Comparison of ENCODE assay signal across 11 cellular contexts in the genomic region with DNA sequence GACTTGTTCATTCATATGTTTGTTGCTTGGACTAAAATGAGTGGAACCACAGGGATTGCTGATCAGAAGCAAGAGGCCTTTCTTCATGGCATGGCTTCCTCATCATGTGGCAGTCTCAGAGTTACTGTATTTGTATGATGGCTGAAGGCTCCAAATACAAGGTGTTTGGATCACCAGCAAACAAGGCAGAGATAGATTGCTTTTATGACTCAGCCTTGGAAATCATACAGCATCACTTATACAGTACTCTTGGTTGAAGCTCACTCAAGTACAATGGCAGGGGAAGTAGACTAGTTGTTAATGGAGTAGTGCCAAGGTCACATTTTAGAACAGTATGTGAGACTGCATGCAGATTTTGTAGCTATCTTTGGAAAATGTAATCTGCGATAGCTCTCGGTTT. TPM values are rescaled to one million over a fixed set of nuclear protein-coding genes. Genes with fewer than 3 reads are reported as not detected.
A peak's percentile ranks its signal among the peaks of the same experiment; 100 is the strongest.
DNase-seq lines count a peak whose midpoint lies in the region; ATAC-seq and TF ChIP-seq lines count a peak whose summit lies in the region.
"Had no signal": no experiment of that assay in that cellular context is flagged by ENCODE, and none has a peak within 500 bp of the region (broad histone marks: within the 10 kb centered on the region; RNA-seq: fewer than 3 reads in every experiment).

No MANE protein-coding gene starts in this region.

- TF ChIP-seq CTCF in astrocyte of the spinal cord (IDR thresholded peaks at IDR 0.05; ENCODE audit: low read depth, low read length), result no peak
- TF ChIP-seq CTCF in right lobe of liver (IDR thresholded peaks at IDR 0.05), result no peak
- TF ChIP-seq CTCF in ascending aorta (IDR thresholded peaks at IDR 0.05), result no peak

- H3K36me3 ChIP-seq in CD4-positive, alpha-beta memory T cell (ENCODE audit: insufficient read depth, low read length), result peaks cover 14% of the 10 kb centered on the region
- H3K36me3 ChIP-seq in right lobe of liver (peaks cover 0 to 20% (median 5%) of the 10 kb centered on the region in 4 donors), ascending aorta (peaks cover 12 to 14% of the 10 kb centered on the region in 2 donors)

- no peaks in the 10 kb centered on the region for H3K27me3 Mint-ChIP-seq in CD4-positive, alpha-beta memory T cell

- POLR2A ChIA-PET in CD4-positive, alpha-beta memory T cell (lab: Charles Lee; ENCODE audit: partially characterized antibody), result no interaction called here

- peak overlapping the region in 3 of 8 donors; percentile 23 to 42 (median 41) for H3K4me3 Mint-ChIP-seq in CD4-positive, alpha-beta memory T cell

- H3K27ac Mint-ChIP-seq in CD4-positive, alpha-beta memory T cell, result peak overlapping the region in 6 of 7 donors; percentile 1 to 48 (median 26)

- peaks cover 38 to 76% (median 59%) of the 10 kb centered on the region in 4 donors for H3K4me1 Mint-ChIP-seq in CD4-positive, alpha-beta memory T cell

- H3K27me3 ChIP-seq in CD4-positive, alpha-beta memory T cell (ENCODE audit: insufficient read depth, low read length), result no peaks in the 10 kb centered on the region
- H3K27me3 ChIP-seq in right lobe of liver, result no peaks in the 10 kb centered on the region
- no peaks in the 10 kb centered on the region for H3K27me3 ChIP-seq in ascending aorta
- H3K27me3 ChIP-seq: sigmoid colon had no signal

- TF ChIP-seq POLR2A in right lobe of liver (IDR thresholded peaks at IDR 0.05), result no peak

- peaks cover 57% of the 10 kb centered on the region for H3K4me1 ChIP-seq in CD4-positive, alpha-beta memory T cell (ENCODE audit: insufficient read depth, low read length)
- H3K4me1 ChIP-seq in right lobe of liver (peaks cover 0 to 13% (median 7%) of the 10 kb centered on the region in 4 donors), ascending aorta (peaks cover 0 to 6% of the 10 kb centered on the region in 2 donors)

- CTCF ChIA-PET in CD4-positive, alpha-beta memory T cell (lab: Charles Lee; ENCODE audit: partially characterized antibody), result interaction anchor here (1.1 to 2.3 kb wide), 5 partner anchors 8 to 71 kb away, joined by 3 to 8 read pairs (median 5); a partner anchor contains a TSS

- intact Hi-C loops in CD4-positive, alpha-beta memory T cell (cut with micrococcal nuclease), result no loop called here
- intact Hi-C loops in right lobe of liver (cut with DNase I) (no loop called here), ascending aorta (cut with DNase I) (no loop called here)

- ATAC-seq in HG03095 (IDR thresholded peaks at IDR 0.05; ENCODE audit: unreplicated experiment) (peak; percentile 40), right lobe of liver (peak; percentile 58 to 70 (median 66)), GM19397 (IDR thresholded peaks at IDR 0.05; ENCODE audit: unreplicated experiment) (no peak), HG03442 (IDR thresholded peaks at IDR 0.05; ENCODE audit: unreplicated experiment) (no peak), HG03571 (IDR thresholded peaks at IDR 0.05; ENCODE audit: unreplicated experiment) (no peak)

- in situ Hi-C loops in astrocyte of the spinal cord (cut with HindIII; ENCODE audit: low sequenced_read_pairs), result no loop called here

- H3K4me3 ChIP-seq in CD4-positive, alpha-beta memory T cell (ENCODE audit: low read length in 2 of 2), result no peak overlapping the region
- H3K4me3 ChIP-seq in astrocyte of the spinal cord (ENCODE audit: low read depth, low read length) (no peak overlapping the region), right lobe of liver (no peak overlapping the region), ascending aorta (no peak overlapping the region)
- H3K4me3 ChIP-seq: sigmoid colon had no signal

- WGBS in right lobe of liver (ENCODE audit: insufficient coverage, low coverage, low lambda C conversion rate, missing lambda C conversion rate), result 35% methylated on average over 2 of the region's 2 CpGs

- H3K9me3 Mint-ChIP-seq in CD4-positive, alpha-beta memory T cell, result no peaks in the 10 kb centered on the region

- H3K9me3 ChIP-seq in CD4-positive, alpha-beta memory T cell (ENCODE audit: control insufficient read depth in 1 of 2, low read length in 2 of 2), result no peaks in the 10 kb centered on the region
- H3K9me3 ChIP-seq in right lobe of liver (no peaks in the 10 kb centered on the region), ascending aorta (no peaks in the 10 kb centered on the region)
- H3K9me3 ChIP-seq: sigmoid colon had no signal

- H3K36me3 Mint-ChIP-seq in CD4-positive, alpha-beta memory T cell, result peaks cover 19 to 52% of the 10 kb centered on the region in 2 donors

- H3K27ac ChIP-seq in CD4-positive, alpha-beta memory T cell (ENCODE audit: low read depth, low read length), result no peak overlapping the region
- H3K27ac ChIP-seq in right lobe of liver (no peak overlapping the region), ascending aorta (no peak overlapping the region)
- H3K27ac ChIP-seq: sigmoid colon had no signal

- no peak for DNase-seq in CD4-positive, alpha-beta memory T cell
- DNase-seq in astrocyte of the spinal cord (ENCODE audit: low read depth, low spot score) (peak; percentile 72), right lobe of liver (no peak), ascending aorta (ENCODE audit: low spot score in 2 of 2) (no peak)
- DNase-seq: activated CD4-positive, alpha-beta T cell treated with anti-CD3 and anti-CD28 coated beads for 1 hour; NCI-H187; sigmoid colon had no signal

RNA-seq across cellular contexts. Expression of a gene that starts 16.6 kb away (rescaled TPM):
- 100 to 1,000 TPM; 160 to 176 TPM for total RNA-seq in CD4-positive, alpha-beta memory T cell
- polyA plus RNA-seq in CD4-positive, alpha-beta memory T cell, result 10 to 100 TPM; 43.3 to 97.1 TPM
- total RNA-seq in right lobe of liver (10 to 100 TPM; 60.0 to 87.6 (median 71.2) TPM), ascending aorta (155 TPM)

RNA-seq across cellular contexts. Expression of a gene that starts 37.3 kb away (rescaled TPM):
- total RNA-seq in CD4-positive, alpha-beta memory T cell, result 10 to 100 TPM; 73.6 to 81.5 TPM
- polyA plus RNA-seq in CD4-positive, alpha-beta memory T cell, result 10 to 100 TPM; 28.0 to 49.3 TPM
- 10 to 100 TPM; 11.9 to 22.9 (median 19.1) TPM for total RNA-seq in right lobe of liver
- 11.3 TPM for total RNA-seq in ascending aorta

Comparison
In these comparisons a context has a peak if more than half of its experiments do, and no peak if none do; other contexts are left out.
1. ATAC-seq: peak in HG03095 (single experiment) and right lobe of liver (4 of 4); none in GM19397 (single experiment), HG03442 (single experiment) and HG03571 (single experiment).